Comparison of ENCODE assay signal across 3 cellular contexts in genomic region chr1:95671098-95671497, GRCh38.
TF ChIP-seq lines count a peak whose summit lies in the region.

No MANE protein-coding gene starts in this region.

TF ChIP-seq in SK-N-SH, 30 proteins besides CTCF, POLR2A, EP300 and RAD21 (continued from another document):
- TF ChIP-seq YY1 (IDR thresholded peaks at IDR 0.05; ENCODE audit: low read depth) (no peak), MXI1 (IDR thresholded peaks at IDR 0.05; ENCODE audit: low read depth, low read length) (no peak), FOSL2 (IDR thresholded peaks at IDR 0.05; ENCODE audit: borderline replicate concordance, low read depth) (no peak), RCOR1 (IDR thresholded peaks at IDR 0.05; ENCODE audit: low read length) (0 out of 2 replicates have a peak, but pooled peaks have one; percentile 14), RXRA (IDR thresholded peaks at IDR 0.05; ENCODE audit: borderline replicate concordance, low read depth) (no peak), TCF12 (IDR thresholded peaks at IDR 0.05) (no peak), ELF1 (IDR thresholded peaks at IDR 0.05) (no peak), TAF1 (IDR thresholded peaks at IDR 0.05; ENCODE audit: borderline replicate concordance, low read depth, low read length) (no peak), REST (IDR thresholded peaks at IDR 0.05; ENCODE audit: low read depth, low read length) (no peak)
- TF ChIP-seq, protein P1, sequence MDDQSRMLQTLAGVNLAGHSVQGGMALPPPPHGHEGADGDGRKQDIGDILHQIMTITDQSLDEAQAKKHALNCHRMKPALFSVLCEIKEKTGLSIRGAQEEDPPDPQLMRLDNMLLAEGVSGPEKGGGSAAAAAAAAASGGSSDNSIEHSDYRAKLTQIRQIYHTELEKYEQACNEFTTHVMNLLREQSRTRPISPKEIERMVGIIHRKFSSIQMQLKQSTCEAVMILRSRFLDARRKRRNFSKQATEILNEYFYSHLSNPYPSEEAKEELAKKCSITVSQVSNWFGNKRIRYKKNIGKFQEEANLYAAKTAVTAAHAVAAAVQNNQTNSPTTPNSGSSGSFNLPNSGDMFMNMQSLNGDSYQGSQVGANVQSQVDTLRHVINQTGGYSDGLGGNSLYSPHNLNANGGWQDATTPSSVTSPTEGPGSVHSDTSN (IDR thresholded peaks at IDR 0.05), result no peak

TF ChIP-seq in SK-N-SH treated with all-trans-retinoic acid at 6 μM for 48 hours, 23 proteins besides CTCF, POLR2A, EP300 and RAD21 (continued from another document):
- TF ChIP-seq TOX (CRISPR knock-in tag; IDR thresholded peaks at IDR 0.05; ENCODE audit: borderline replicate concordance) (no peak), TCF4 (CRISPR knock-in tag; IDR thresholded peaks at IDR 0.05; ENCODE audit: borderline replicate concordance) (no peak)
- TF ChIP-seq, protein P2, sequence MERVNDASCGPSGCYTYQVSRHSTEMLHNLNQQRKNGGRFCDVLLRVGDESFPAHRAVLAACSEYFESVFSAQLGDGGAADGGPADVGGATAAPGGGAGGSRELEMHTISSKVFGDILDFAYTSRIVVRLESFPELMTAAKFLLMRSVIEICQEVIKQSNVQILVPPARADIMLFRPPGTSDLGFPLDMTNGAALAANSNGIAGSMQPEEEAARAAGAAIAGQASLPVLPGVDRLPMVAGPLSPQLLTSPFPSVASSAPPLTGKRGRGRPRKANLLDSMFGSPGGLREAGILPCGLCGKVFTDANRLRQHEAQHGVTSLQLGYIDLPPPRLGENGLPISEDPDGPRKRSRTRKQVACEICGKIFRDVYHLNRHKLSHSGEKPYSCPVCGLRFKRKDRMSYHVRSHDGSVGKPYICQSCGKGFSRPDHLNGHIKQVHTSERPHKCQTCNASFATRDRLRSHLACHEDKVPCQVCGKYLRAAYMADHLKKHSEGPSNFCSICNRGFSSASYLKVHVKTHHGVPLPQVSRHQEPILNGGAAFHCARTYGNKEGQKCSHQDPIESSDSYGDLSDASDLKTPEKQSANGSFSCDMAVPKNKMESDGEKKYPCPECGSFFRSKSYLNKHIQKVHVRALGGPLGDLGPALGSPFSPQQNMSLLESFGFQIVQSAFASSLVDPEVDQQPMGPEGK (CRISPR knock-in tag; IDR thresholded peaks at IDR 0.05; ENCODE audit: borderline replicate concordance), result no peak

TF ChIP-seq in GM23338, 12 proteins besides CTCF, POLR2A, EP300 and RAD21 (continued from another document):
- TF ChIP-seq REST (IDR thresholded peaks at IDR 0.05; ENCODE audit: unreplicated experiment) (no peak), EZH2phosphoT487 (IDR thresholded peaks at IDR 0.05; ENCODE audit: unreplicated experiment) (no peak), JUNB (IDR thresholded peaks at IDR 0.05; ENCODE audit: unreplicated experiment) (no peak), NANOG (IDR thresholded peaks at IDR 0.05; ENCODE audit: borderline replicate concordance) (no peak), ETS1 (IDR thresholded peaks at IDR 0.05) (no peak), ZNF114 (CRISPR knock-in tag; IDR thresholded peaks at IDR 0.05) (no peak), CREB1 (CRISPR knock-in tag; IDR thresholded peaks at IDR 0.05; ENCODE audit: low read depth) (no peak), EZH2 (IDR thresholded peaks at IDR 0.05; ENCODE audit: low read depth, unreplicated experiment) (no peak), POLR2AphosphoS5 (IDR thresholded peaks at IDR 0.05; ENCODE audit: low read depth) (no peak), ZNF331 (CRISPR knock-in tag; IDR thresholded peaks at IDR 0.05; ENCODE audit: low read depth) (no peak)
- TF ChIP-seq, protein P3, sequence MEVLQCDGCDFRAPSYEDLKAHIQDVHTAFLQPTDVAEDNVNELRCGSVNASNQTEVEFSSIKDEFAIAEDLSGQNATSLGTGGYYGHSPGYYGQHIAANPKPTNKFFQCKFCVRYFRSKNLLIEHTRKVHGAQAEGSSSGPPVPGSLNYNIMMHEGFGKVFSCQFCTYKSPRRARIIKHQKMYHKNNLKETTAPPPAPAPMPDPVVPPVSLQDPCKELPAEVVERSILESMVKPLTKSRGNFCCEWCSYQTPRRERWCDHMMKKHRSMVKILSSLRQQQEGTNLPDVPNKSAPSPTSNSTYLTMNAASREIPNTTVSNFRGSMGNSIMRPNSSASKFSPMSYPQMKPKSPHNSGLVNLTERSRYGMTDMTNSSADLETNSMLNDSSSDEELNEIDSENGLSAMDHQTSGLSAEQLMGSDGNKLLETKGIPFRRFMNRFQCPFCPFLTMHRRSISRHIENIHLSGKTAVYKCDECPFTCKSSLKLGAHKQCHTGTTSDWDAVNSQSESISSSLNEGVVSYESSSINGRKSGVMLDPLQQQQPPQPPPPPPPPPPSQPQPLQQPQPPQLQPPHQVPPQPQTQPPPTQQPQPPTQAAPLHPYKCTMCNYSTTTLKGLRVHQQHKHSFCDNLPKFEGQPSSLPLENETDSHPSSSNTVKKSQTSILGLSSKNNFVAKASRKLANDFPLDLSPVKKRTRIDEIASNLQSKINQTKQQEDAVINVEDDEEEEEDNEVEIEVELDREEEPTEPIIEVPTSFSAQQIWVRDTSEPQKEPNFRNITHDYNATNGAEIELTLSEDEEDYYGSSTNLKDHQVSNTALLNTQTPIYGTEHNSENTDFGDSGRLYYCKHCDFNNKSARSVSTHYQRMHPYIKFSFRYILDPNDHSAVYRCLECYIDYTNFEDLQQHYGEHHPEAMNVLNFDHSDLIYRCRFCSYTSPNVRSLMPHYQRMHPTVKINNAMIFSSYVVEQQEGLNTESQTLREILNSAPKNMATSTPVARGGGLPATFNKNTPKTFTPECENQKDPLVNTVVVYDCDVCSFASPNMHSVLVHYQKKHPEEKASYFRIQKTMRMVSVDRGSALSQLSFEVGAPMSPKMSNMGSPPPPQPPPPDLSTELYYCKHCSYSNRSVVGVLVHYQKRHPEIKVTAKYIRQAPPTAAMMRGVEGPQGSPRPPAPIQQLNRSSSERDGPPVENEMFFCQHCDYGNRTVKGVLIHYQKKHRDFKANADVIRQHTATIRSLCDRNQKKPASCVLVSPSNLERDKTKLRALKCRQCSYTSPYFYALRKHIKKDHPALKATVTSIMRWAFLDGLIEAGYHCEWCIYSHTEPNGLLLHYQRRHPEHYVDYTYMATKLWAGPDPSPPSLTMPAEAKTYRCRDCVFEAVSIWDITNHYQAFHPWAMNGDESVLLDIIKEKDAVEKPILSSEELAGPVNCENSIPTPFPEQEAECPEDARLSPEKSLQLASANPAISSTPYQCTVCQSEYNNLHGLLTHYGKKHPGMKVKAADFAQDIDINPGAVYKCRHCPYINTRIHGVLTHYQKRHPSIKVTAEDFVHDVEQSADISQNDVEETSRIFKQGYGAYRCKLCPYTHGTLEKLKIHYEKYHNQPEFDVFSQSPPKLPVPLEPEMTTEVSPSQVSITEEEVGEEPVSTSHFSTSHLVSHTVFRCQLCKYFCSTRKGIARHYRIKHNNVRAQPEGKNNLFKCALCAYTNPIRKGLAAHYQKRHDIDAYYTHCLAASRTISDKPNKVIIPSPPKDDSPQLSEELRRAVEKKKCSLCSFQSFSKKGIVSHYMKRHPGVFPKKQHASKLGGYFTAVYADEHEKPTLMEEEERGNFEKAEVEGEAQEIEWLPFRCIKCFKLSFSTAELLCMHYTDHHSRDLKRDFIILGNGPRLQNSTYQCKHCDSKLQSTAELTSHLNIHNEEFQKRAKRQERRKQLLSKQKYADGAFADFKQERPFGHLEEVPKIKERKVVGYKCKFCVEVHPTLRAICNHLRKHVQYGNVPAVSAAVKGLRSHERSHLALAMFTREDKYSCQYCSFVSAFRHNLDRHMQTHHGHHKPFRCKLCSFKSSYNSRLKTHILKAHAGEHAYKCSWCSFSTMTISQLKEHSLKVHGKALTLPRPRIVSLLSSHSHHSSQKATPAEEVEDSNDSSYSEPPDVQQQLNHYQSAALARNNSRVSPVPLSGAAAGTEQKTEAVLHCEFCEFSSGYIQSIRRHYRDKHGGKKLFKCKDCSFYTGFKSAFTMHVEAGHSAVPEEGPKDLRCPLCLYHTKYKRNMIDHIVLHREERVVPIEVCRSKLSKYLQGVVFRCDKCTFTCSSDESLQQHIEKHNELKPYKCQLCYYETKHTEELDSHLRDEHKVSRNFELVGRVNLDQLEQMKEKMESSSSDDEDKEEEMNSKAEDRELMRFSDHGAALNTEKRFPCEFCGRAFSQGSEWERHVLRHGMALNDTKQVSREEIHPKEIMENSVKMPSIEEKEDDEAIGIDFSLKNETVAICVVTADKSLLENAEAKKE (CRISPR knock-in tag; IDR thresholded peaks at IDR 0.05), result no peak
TF ChIP-seq in GM23338: peak in this region for 0.
